ENCODE assay signal across 10 cellular contexts in genomic region chrX:48520455-48520854, GRCh38. TPM values are rescaled to one million over a fixed set of nuclear protein-coding genes. Genes with fewer than 3 reads are reported as not detected.
DNase-seq lines count a peak whose midpoint lies in the region; ATAC-seq, FAIRE-seq and TF ChIP-seq lines count a peak whose summit lies in the region.
"Had no signal": no experiment of that assay in that cellular context is flagged by ENCODE, and none has a peak within 500 bp of the region (broad histone marks: within the 10 kb centered on the region; RNA-seq: fewer than 3 reads in every experiment).

No MANE protein-coding gene starts in this region.

- DNase-seq in MCF 10A (ENCODE audit: unreplicated experiment) (no peak), breast epithelium (ENCODE audit: low spot score in 2 of 2) (no peak), WTC11 (ENCODE audit: low spot score) (no peak), keratinocyte (ENCODE audit: low read depth, low spot score) (no peak), vagina (ENCODE audit: extremely low spot score in 2 of 2) (no peak)

- H3K4me3 ChIP-seq in breast epithelium (no peak overlapping the region), keratinocyte (ENCODE audit: control insufficient read depth in 2 of 3, extremely low read depth in 1 of 3, insufficient read depth in 2 of 3, low read depth in 1 of 3, low read length in 3 of 3) (no peak overlapping the region), vagina (no peak overlapping the region)
- H3K4me3 ChIP-seq: lung had no signal

- peak overlapping the region; percentile 10 for H3K4me2 ChIP-seq in keratinocyte (ENCODE audit: control insufficient read depth, extremely low read depth, insufficient read depth, low read depth, low read length)

- H3K27ac ChIP-seq in breast epithelium = no peak overlapping the region
- H3K27ac ChIP-seq in keratinocyte (ENCODE audit: control insufficient read depth, insufficient read depth, low read length) = no peak overlapping the region
- H3K27ac ChIP-seq in vagina = no peak overlapping the region

- CTCF ChIA-PET in MCF 10A (lab: Yijun Ruan, JAX) = no interaction called here
- CTCF ChIA-PET in WTC11 (lab: Charles Lee) = interaction anchor here (0.6 kb wide), 1 partner anchor 412 kb away, joined by 3 read pairs; no protein-coding TSS in a partner anchor

- ATAC-seq in WTC11 (no peak), HG02973 (IDR thresholded peaks at IDR 0.05; ENCODE audit: unreplicated experiment) (no peak), HG03432 (IDR thresholded peaks at IDR 0.05; ENCODE audit: unreplicated experiment) (no peak), HG03135 (IDR thresholded peaks at IDR 0.05; ENCODE audit: unreplicated experiment) (no peak)

- POLR2A ChIA-PET in MCF 10A (lab: Yijun Ruan, JAX) = interaction anchor here (0.7 to 1.1 kb wide), 2 partner anchors 10 to 12 kb away, joined by 3 to 4 read pairs; no protein-coding TSS in a partner anchor
- POLR2A ChIA-PET in WTC11 (lab: Charles Lee) = no interaction called here

- no peak overlapping the region for H2AFZ ChIP-seq in keratinocyte (ENCODE audit: control insufficient read depth, low read length)

- peak overlapping the region; percentile 77 for H3K4me3 Mint-ChIP-seq in MCF 10A (ENCODE audit: unreplicated experiment)
- H3K4me3 Mint-ChIP-seq in WTC11 = peak overlapping the region; percentile 82

- TF ChIP-seq POLR2A in breast epithelium (IDR thresholded peaks at IDR 0.05) (no peak), vagina (IDR thresholded peaks at IDR 0.05) (no peak)

- no peaks in the 10 kb centered on the region for H3K27me3 Mint-ChIP-seq in MCF 10A (ENCODE audit: insufficient read depth, unreplicated experiment)
- no peaks in the 10 kb centered on the region for H3K27me3 Mint-ChIP-seq in WTC11 (ENCODE audit: low read depth)

- H3K9me3 ChIP-seq in breast epithelium (no peaks in the 10 kb centered on the region), keratinocyte (ENCODE audit: control insufficient read depth, low read depth, low read length) (peaks cover 2% of the 10 kb centered on the region), vagina (no peaks in the 10 kb centered on the region)
- H3K9me3 ChIP-seq: HAP-1 had no signal

- H3K27ac Mint-ChIP-seq in MCF 10A (ENCODE audit: low read depth, unreplicated experiment) (no peak overlapping the region), WTC11 (peak overlapping the region; percentile 97)

- no peak overlapping the region for H3K9ac ChIP-seq in keratinocyte (ENCODE audit: control insufficient read depth, extremely low read depth, insufficient read depth, low read length)

- H3K36me3 Mint-ChIP-seq in MCF 10A (ENCODE audit: insufficient read depth, unreplicated experiment) = peaks cover 10% of the 10 kb centered on the region
- peaks cover 10% of the 10 kb centered on the region for H3K36me3 Mint-ChIP-seq in WTC11

- TF ChIP-seq CTCF in MCF 10A (IDR thresholded peaks at IDR 0.05; ENCODE audit: unreplicated experiment) = no peak
- TF ChIP-seq CTCF in breast epithelium (IDR thresholded peaks at IDR 0.05) = no peak
- no peak for TF ChIP-seq CTCF in WTC11 (IDR thresholded peaks at IDR 0.05)
- no peak for TF ChIP-seq CTCF in keratinocyte (optimal IDR thresholded peaks at IDR 0.05 in 1 of 3, IDR thresholded peaks at IDR 0.05 in 1 of 3, conservative IDR thresholded peaks at IDR 0.05 in 1 of 3; ENCODE audit: extremely low read depth in 1 of 3, insufficient read depth in 2 of 3, low read length in 3 of 3)
- no peak for TF ChIP-seq CTCF in vagina (IDR thresholded peaks at IDR 0.05)

- H3K4me1 ChIP-seq in breast epithelium (no peaks in the 10 kb centered on the region), keratinocyte (ENCODE audit: control insufficient read depth, extremely low read depth, insufficient read depth, low read length) (peaks cover 3% of the 10 kb centered on the region), vagina (peaks cover 9% of the 10 kb centered on the region)

- no peak for FAIRE-seq in keratinocyte (lab: Jason Lieb, UNC)

- no peaks in the 10 kb centered on the region for H3K9me1 ChIP-seq in keratinocyte (ENCODE audit: control insufficient read depth, extremely low read depth, insufficient read depth, low read length)

- H3K36me3 ChIP-seq in breast epithelium (no peaks in the 10 kb centered on the region), keratinocyte (ENCODE audit: control insufficient read depth in 2 of 2, extremely low read depth in 1 of 2, insufficient read depth in 2 of 2, low read length in 2 of 2) (peaks cover 5% of the 10 kb centered on the region in 2 experiments), vagina (no peaks in the 10 kb centered on the region)

- no peaks in the 10 kb centered on the region for H3K4me1 Mint-ChIP-seq in MCF 10A (ENCODE audit: insufficient read depth, unreplicated experiment)
- peaks cover 11% of the 10 kb centered on the region for H3K4me1 Mint-ChIP-seq in WTC11

- no peaks in the 10 kb centered on the region for H4K20me1 ChIP-seq in keratinocyte (ENCODE audit: control insufficient read depth, extremely low read depth, insufficient read depth, low read length)

- intact Hi-C loops in MCF 10A (cut with micrococcal nuclease) (no loop called here), breast epithelium (cut with DNase I; ENCODE audit: low total_unique reads) (no loop called here), vagina (cut with DNase I) (no loop called here)

- no TSS peak for BruUV-seq in MCF 10A (replicated peaks; lab: Mats Ljungman, UMichigan)

- dilution Hi-C loops in keratinocyte (cut with MboI; ENCODE audit: extremely low pct_ligation_motif_present, low sequenced_read_pairs) = no loop called here

- peaks cover 23% of the 10 kb centered on the region for H3K79me2 ChIP-seq in keratinocyte (ENCODE audit: control insufficient read depth, insufficient read depth, low read length)

- H3K27me3 ChIP-seq in breast epithelium = peaks cover 0 to 6% of the 10 kb centered on the region in 2 donors
- H3K27me3 ChIP-seq in keratinocyte (ENCODE audit: control insufficient read depth, extremely low read depth, insufficient read depth, low read length) = no peaks in the 10 kb centered on the region
- no peaks in the 10 kb centered on the region for H3K27me3 ChIP-seq in vagina

- H3K9me3 Mint-ChIP-seq in MCF 10A (ENCODE audit: unreplicated experiment) (peaks cover 5% of the 10 kb centered on the region), WTC11 (no peaks in the 10 kb centered on the region)

RNA-seq across cellular contexts. Expression of gene EBP, which starts 1.2 kb away (rescaled TPM):
- 66.9 and 102 TPM in 2 replicates for total RNA-seq in MCF 10A (2022)
- total RNA-seq in breast epithelium = 10 to 100 TPM; 20.3 to 22.0 (median 20.6) TPM
- total RNA-seq in WTC11 (2021) = 129 to 145 TPM (median 138 TPM) in 3 replicates
- polyA plus RNA-seq in keratinocyte = 157 to 285 TPM (median 194 TPM) in 3 replicates
- 30.6 TPM for polyA plus RNA-seq in keratinocyte (2011; ENCODE audit: low read depth)
- 89.5 and 123 TPM in 2 replicates for polyA plus RNA-seq in keratinocyte (2011; cell fraction: cytosol; rRNA removed)
- polyA plus RNA-seq in keratinocyte (2011; cell fraction: nucleus; rRNA removed) = 173 and 180 TPM in 2 replicates
- polyA plus RNA-seq in keratinocyte (2012; ENCODE audit: low replicate concordance) = 87.8 and 273 TPM in 2 replicates
- polyA minus RNA-seq in keratinocyte = 265 to 582 TPM (median 337 TPM) in 3 replicates
- polyA minus RNA-seq in keratinocyte (2011; cell fraction: cytosol; rRNA and poly(A)+ RNA removed) = 143 TPM
- 55.9 and 60.6 TPM in 2 replicates for polyA minus RNA-seq in keratinocyte (2011; cell fraction: nucleus; rRNA and poly(A)+ RNA removed)
- 55.2 TPM for total RNA-seq in vagina

RNA-seq across cellular contexts. Expression of gene PORCN, which starts 11.7 kb away (rescaled TPM):
- 29.2 and 39.0 TPM in 2 replicates for total RNA-seq in MCF 10A (2022)
- 10 to 100 TPM; 12.1 to 22.1 (median 17.0) TPM for total RNA-seq in breast epithelium
- 16.4 to 19.7 TPM (median 16.9 TPM) in 3 replicates for total RNA-seq in WTC11 (2021)
- polyA plus RNA-seq in keratinocyte = 52.2 to 78.4 TPM (median 69.3 TPM) in 3 replicates
- polyA plus RNA-seq in keratinocyte (2011; ENCODE audit: low read depth) = 5.2 TPM
- 53.0 and 92.1 TPM in 2 replicates for polyA plus RNA-seq in keratinocyte (2011; cell fraction: cytosol; rRNA removed)
- polyA plus RNA-seq in keratinocyte (2011; cell fraction: nucleus; rRNA removed) = 110 and 141 TPM in 2 replicates
- polyA plus RNA-seq in keratinocyte (2012; ENCODE audit: low replicate concordance) = 33.1 and 77.2 TPM in 2 replicates
- polyA minus RNA-seq in keratinocyte = 84.1 to 260 TPM (median 90.0 TPM) in 3 replicates
- 109 TPM for polyA minus RNA-seq in keratinocyte (2011; cell fraction: cytosol; rRNA and poly(A)+ RNA removed)
- 55.9 and 76.4 TPM in 2 replicates for polyA minus RNA-seq in keratinocyte (2011; cell fraction: nucleus; rRNA and poly(A)+ RNA removed)
- 15.7 TPM for total RNA-seq in vagina

RNA-seq across cellular contexts. Expression of gene TBC1D25, which starts 19.1 kb away (rescaled TPM):
- total RNA-seq in MCF 10A (2022) = 14.4 and 18.2 TPM in 2 replicates
- 10 to 100 TPM; 11.3 to 13.0 (median 12.5) TPM for total RNA-seq in breast epithelium
- 7.5 to 10.2 TPM (median 9.9 TPM) in 3 replicates for total RNA-seq in WTC11 (2021)
- 6.1 to 11.9 TPM (median 9.2 TPM) in 3 replicates for polyA plus RNA-seq in keratinocyte
- 8.2 TPM for polyA plus RNA-seq in keratinocyte (2011; ENCODE audit: low read depth)
- 6.7 and 11.9 TPM in 2 replicates for polyA plus RNA-seq in keratinocyte (2011; cell fraction: cytosol; rRNA removed)
- polyA plus RNA-seq in keratinocyte (2011; cell fraction: nucleus; rRNA removed) = 12.2 and 15.6 TPM in 2 replicates
- polyA plus RNA-seq in keratinocyte (2012; ENCODE audit: low replicate concordance) = 8.8 and 15.8 TPM in 2 replicates
- 8.2 to 37.2 TPM (median 20.4 TPM) in 3 replicates for polyA minus RNA-seq in keratinocyte
- polyA minus RNA-seq in keratinocyte (2011; cell fraction: cytosol; rRNA and poly(A)+ RNA removed) = 9.8 TPM
- 6.9 and 10.6 TPM in 2 replicates for polyA minus RNA-seq in keratinocyte (2011; cell fraction: nucleus; rRNA and poly(A)+ RNA removed)
- 13.8 TPM for total RNA-seq in vagina

RNA-seq across cellular contexts. Expression of gene FTSJ1, which starts 44.5 kb away (rescaled TPM):
- total RNA-seq in MCF 10A (2022) (92.5 and 107 TPM in 2 replicates), breast epithelium (10 to 100 TPM; 31.8 to 55.4 (median 34.8) TPM), WTC11 (2021) (50.2 to 54.5 TPM (median 53.9 TPM) in 3 replicates), vagina (31.7 TPM)
- polyA plus RNA-seq in keratinocyte = 60.6 to 93.4 TPM (median 62.7 TPM) in 3 replicates
- polyA plus RNA-seq in keratinocyte (2011; ENCODE audit: low read depth) = 23.6 TPM
- polyA plus RNA-seq in keratinocyte (2011; cell fraction: cytosol; rRNA removed) = 66.6 and 70.9 TPM in 2 replicates
- 100 and 105 TPM in 2 replicates for polyA plus RNA-seq in keratinocyte (2011; cell fraction: nucleus; rRNA removed)
- polyA plus RNA-seq in keratinocyte (2012; ENCODE audit: low replicate concordance) = 48.1 and 100.0 TPM in 2 replicates
- polyA minus RNA-seq in keratinocyte = 49.7 to 131 TPM (median 62.3 TPM) in 3 replicates
- 51.6 TPM for polyA minus RNA-seq in keratinocyte (2011; cell fraction: cytosol; rRNA and poly(A)+ RNA removed)
- 30.8 and 31.5 TPM in 2 replicates for polyA minus RNA-seq in keratinocyte (2011; cell fraction: nucleus; rRNA and poly(A)+ RNA removed)

RNA-seq across cellular contexts. Expression of gene SLC38A5, which starts 50.4 kb away (rescaled TPM):
- total RNA-seq in MCF 10A (2022) = 1.4 and 2.6 TPM in 2 replicates
- 10 to 100 TPM in 1 of 3 donors, 1 to 10 TPM in 1, under 1 TPM in 1; 0.96 to 12.1 (median 3.8) TPM for total RNA-seq in breast epithelium
- total RNA-seq in WTC11 (2021) = 30.9 to 50.6 TPM (median 34.6 TPM) in 3 replicates
- 199 to 339 TPM (median 316 TPM) in 3 replicates for polyA plus RNA-seq in keratinocyte
- 26.1 TPM for polyA plus RNA-seq in keratinocyte (2011; ENCODE audit: low read depth)
- 164 and 221 TPM in 2 replicates for polyA plus RNA-seq in keratinocyte (2011; cell fraction: cytosol; rRNA removed)
- 409 and 483 TPM in 2 replicates for polyA plus RNA-seq in keratinocyte (2011; cell fraction: nucleus; rRNA removed)
- polyA plus RNA-seq in keratinocyte (2012; ENCODE audit: low replicate concordance) = 162 and 248 TPM in 2 replicates
- 359 to 676 TPM (median 535 TPM) in 3 replicates for polyA minus RNA-seq in keratinocyte
- 341 TPM for polyA minus RNA-seq in keratinocyte (2011; cell fraction: cytosol; rRNA and poly(A)+ RNA removed)
- 236 and 272 TPM in 2 replicates for polyA minus RNA-seq in keratinocyte (2011; cell fraction: nucleus; rRNA and poly(A)+ RNA removed)
- total RNA-seq in vagina = 15.5 TPM
